In genomic region chr19:28718909-28719308, GRCh38 we compare ENCODE assay signal across 31 cellular contexts.
A peak's percentile ranks its signal among the peaks of the same experiment; 100 is the strongest.
DNase-seq lines count a peak whose midpoint lies in the region; ATAC-seq, FAIRE-seq and TF ChIP-seq lines count a peak whose summit lies in the region.
"Had no signal": no experiment of that assay in that cellular context is flagged by ENCODE, and none has a peak within 500 bp of the region (broad histone marks: within the 10 kb centered on the region; RNA-seq: fewer than 3 reads in every experiment).

No MANE protein-coding gene starts in this region.

- POLR2A ChIA-PET in HEK293 (lab: Yijun Ruan, JAX) (no interaction called here), K562 (lab: Yijun Ruan, JAX) (no interaction called here)

- no TSS peak for BruUV-seq in K562 (replicated peaks; lab: Mats Ljungman, UMichigan)

- 58% methylated on average over 3 of the region's 3 CpGs for WGBS in K562 (ENCODE audit: insufficient coverage, low coverage, missing lambda C conversion rate)

- H3K79me2 ChIP-seq in K562 (ENCODE audit: control insufficient read depth, insufficient read depth, low read length), result no peaks in the 10 kb centered on the region

- no peak for ATAC-seq in K562
- ATAC-seq: A549; CD8-positive, alpha-beta T cell had no signal

- H3K27me3 ChIP-seq in K562 (ENCODE audit: control insufficient read depth in 2 of 2, insufficient read depth in 2 of 2, low read length in 2 of 2), result no peaks in the 10 kb centered on the region
- H3K27me3 ChIP-seq: BE2C; BLaER1; BLaER1 treated with 17β-estradiol and CSF1 and Interleukin-3, amounts not matched to agents 10 nM and 100 nM had no signal

- H3K9me3 ChIP-seq in HEK293 (ENCODE audit: control insufficient read depth, insufficient read depth, low read depth, low read length), result no peaks in the 10 kb centered on the region; the same call in 1 of the 2 replicates
- H3K9me3 ChIP-seq in K562 (replicated peaks; ENCODE audit: control insufficient read depth, insufficient read depth, low read depth, low read length), result peaks cover 2% of the 10 kb centered on the region; the same call in 1 of the 2 replicates
- H3K9me3 ChIP-seq: BLaER1 had no signal

- H3K9ac ChIP-seq in K562 (ENCODE audit: insufficient read depth in 1 of 2, low read depth in 2 of 2, low read length in 2 of 2), result no peak overlapping the region
- H3K9ac ChIP-seq: BLaER1; BLaER1 treated with 17β-estradiol and CSF1 and Interleukin-3, amounts not matched to agents 10 nM and 100 nM had no signal

- H2AFZ ChIP-seq in K562 (ENCODE audit: low read depth, low read length), result no peak overlapping the region

- intact Hi-C loops in K562 (cut with micrococcal nuclease), result loop anchor here (2.0 to 10.0 kb wide), 3 partner anchors 374 to 744 kb away; no protein-coding TSS in a partner anchor

- H3K27ac ChIP-seq in HEK293 (ENCODE audit: extremely low read depth, low read depth, low read length) (no peak overlapping the region), K562 (ENCODE audit: extremely low read depth, low read depth, low read length) (no peak overlapping the region)
- H3K27ac ChIP-seq: 22Rv1; A549; BLaER1; BLaER1 treated with 17β-estradiol and CSF1 and Interleukin-3, amounts not matched to agents 10 nM and 100 nM; C4-2B had no signal

- TF ChIP-seq EP300 in K562 (IDR thresholded peaks at IDR 0.05; ENCODE audit: low read length), result no peak

- no peaks in the 10 kb centered on the region for H4K20me1 ChIP-seq in K562 (replicated peaks; ENCODE audit: control insufficient read depth, insufficient read depth, low read length)
- H4K20me1 ChIP-seq: BLaER1; BLaER1 treated with 17β-estradiol and CSF1 and Interleukin-3, amounts not matched to agents 10 nM and 100 nM had no signal

- H3K36me3 ChIP-seq in HEK293 (ENCODE audit: control insufficient read depth in 2 of 2, insufficient read depth in 1 of 2, low read length in 2 of 2) (peaks cover 0 to 85% of the 10 kb centered on the region in 2 experiments; a peak in 2 of 3 replicates), K562 (ENCODE audit: control insufficient read depth, insufficient read depth, low read length) (peaks cover 20% of the 10 kb centered on the region; the same call in 1 of the 3 replicates)
- H3K36me3 ChIP-seq: BE2C; BLaER1; BLaER1 treated with 17β-estradiol and CSF1 and Interleukin-3, amounts not matched to agents 10 nM and 100 nM had no signal

- no peak overlapping the region for H3K4me3 ChIP-seq in HEK293 (ENCODE audit: low read depth, low read length)
- H3K4me3 ChIP-seq in K562, result no peak overlapping the region
- H3K4me3 ChIP-seq: A549; BLaER1; BLaER1 treated with 17β-estradiol and CSF1 and Interleukin-3, amounts not matched to agents 10 nM and 100 nM had no signal

- DNase-seq in K562 (ENCODE audit: extremely low read depth in 1 of 4, low spot score in 3 of 4) (no peak), HuH-7.5 (ENCODE audit: low spot score) (no peak), frontal cortex (ENCODE audit: low spot score in 2 of 2) (no peak)
- DNase-seq: 8988T; ACHN; AML-193; BE2C; C1 segment of cervical spinal cord; Caco-2; Calu3; CD4-positive, alpha-beta memory T cell; CD4-positive, alpha-beta T cell; CD4-positive, CD25-positive, alpha-beta regulatory T cell; CD8-positive, alpha-beta memory T cell; CD8-positive, alpha-beta T cell; COR-L47; DMS 273 treated with DMSO at 0.1 percent for 48 hours; DMS153; DMS53; DMS79; DMS79 treated with DMSO at 0.1 percent for 48 hours; DND-41; EL had no signal

- H3K9me1 ChIP-seq in K562 (ENCODE audit: control insufficient read depth, insufficient read depth, low read length), result no peaks in the 10 kb centered on the region

- no peak for TF ChIP-seq CTCF in HEK293 (tag by site-specific recombination; IDR thresholded peaks at IDR 0.05)
- TF ChIP-seq CTCF in K562 (IDR thresholded peaks at IDR 0.05 in 2 of 3, conservative IDR thresholded peaks at IDR 0.05 in 1 of 3; ENCODE audit: insufficient read depth in 2 of 3, low read depth in 1 of 3, low read length in 3 of 3), result no peak

- TF ChIP-seq RAD21 in K562 (CRISPR knock-in tag; conservative IDR thresholded peaks at IDR 0.05 in 1 of 2, IDR thresholded peaks at IDR 0.05 in 1 of 2), result no peak

- no peak for TF ChIP-seq POLR2A in K562 (conservative IDR thresholded peaks at IDR 0.05)

- CTCF ChIA-PET in HEK293 (lab: Yijun Ruan, JAX), result interaction anchor here (0.6 to 11.7 kb wide), 8 partner anchors 8 to 395 kb away, joined by 3 to 104 read pairs (median 5); no protein-coding TSS in a partner anchor
- CTCF ChIA-PET in K562 (lab: Yijun Ruan, JAX; ENCODE audit: low intra/inter-chr PET ratio), result no interaction called here

- in situ Hi-C loops in K562 (cut with MboI), result loop anchor here (25.0 kb wide), 1 partner anchor 482 kb away; no protein-coding TSS in a partner anchor

- no peak overlapping the region for H3K4me2 ChIP-seq in K562 (ENCODE audit: insufficient read depth, low read length)
- H3K4me2 ChIP-seq: A549; BLaER1; BLaER1 treated with 17β-estradiol and CSF1 and Interleukin-3, amounts not matched to agents 10 nM and 100 nM had no signal

- no peaks in the 10 kb centered on the region for H3K4me1 ChIP-seq in HEK293 (ENCODE audit: control insufficient read depth, insufficient read depth, low read length)
- H3K4me1 ChIP-seq in K562 (replicated peaks in 1 of 2; ENCODE audit: control insufficient read depth in 2 of 2, insufficient read depth in 2 of 2, low read length in 2 of 2), result no peaks in the 10 kb centered on the region
- H3K4me1 ChIP-seq: A549; BE2C; BLaER1; BLaER1 treated with 17β-estradiol and CSF1 and Interleukin-3, amounts not matched to agents 10 nM and 100 nM; Caco-2 had no signal

- FAIRE-seq in K562 (lab: Jason Lieb, UNC) (no peak), frontal cortex (lab: Jason Lieb, UNC) (no peak)
- FAIRE-seq: A204.1, D721Med had no signal

TF ChIP-seq in HEK293, 187 proteins besides CTCF, POLR2A, EP300 and RAD21:
- TF ChIP-seq, protein P1, sequence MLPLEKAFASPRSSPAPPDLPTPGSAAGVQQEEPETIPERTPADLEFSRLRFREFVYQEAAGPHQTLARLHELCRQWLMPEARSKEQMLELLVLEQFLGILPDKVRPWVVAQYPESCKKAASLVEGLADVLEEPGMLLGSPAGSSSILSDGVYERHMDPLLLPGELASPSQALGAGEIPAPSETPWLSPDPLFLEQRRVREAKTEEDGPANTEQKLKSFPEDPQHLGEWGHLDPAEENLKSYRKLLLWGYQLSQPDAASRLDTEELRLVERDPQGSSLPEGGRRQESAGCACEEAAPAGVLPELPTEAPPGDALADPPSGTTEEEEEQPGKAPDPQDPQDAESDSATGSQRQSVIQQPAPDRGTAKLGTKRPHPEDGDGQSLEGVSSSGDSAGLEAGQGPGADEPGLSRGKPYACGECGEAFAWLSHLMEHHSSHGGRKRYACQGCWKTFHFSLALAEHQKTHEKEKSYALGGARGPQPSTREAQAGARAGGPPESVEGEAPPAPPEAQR (tag by site-specific recombination; IDR thresholded peaks at IDR 0.05), result no peak
- TF ChIP-seq, protein P2, sequence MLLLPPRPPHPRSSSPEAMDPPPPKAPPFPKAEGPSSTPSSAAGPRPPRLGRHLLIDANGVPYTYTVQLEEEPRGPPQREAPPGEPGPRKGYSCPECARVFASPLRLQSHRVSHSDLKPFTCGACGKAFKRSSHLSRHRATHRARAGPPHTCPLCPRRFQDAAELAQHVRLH (tag by site-specific recombination; IDR thresholded peaks at IDR 0.05), result peak; percentile 69; the same call in 1 of the 2 replicates
- TF ChIP-seq ZNF423 (tag by site-specific recombination; IDR thresholded peaks at IDR 0.05), result no peak
- TF ChIP-seq ZNF146 (tag by site-specific recombination; IDR thresholded peaks at IDR 0.05), result peak; percentile 97
- no peak for TF ChIP-seq ZNF792 (tag by site-specific recombination; IDR thresholded peaks at IDR 0.05)

TF ChIP-seq in K562, 482 proteins besides CTCF, POLR2A, EP300 and RAD21:
- peak; percentile 15 for TF ChIP-seq ZNF146 (CRISPR knock-in tag; IDR thresholded peaks at IDR 0.05; ENCODE audit: unreplicated experiment)
- TF ChIP-seq, protein P3, sequence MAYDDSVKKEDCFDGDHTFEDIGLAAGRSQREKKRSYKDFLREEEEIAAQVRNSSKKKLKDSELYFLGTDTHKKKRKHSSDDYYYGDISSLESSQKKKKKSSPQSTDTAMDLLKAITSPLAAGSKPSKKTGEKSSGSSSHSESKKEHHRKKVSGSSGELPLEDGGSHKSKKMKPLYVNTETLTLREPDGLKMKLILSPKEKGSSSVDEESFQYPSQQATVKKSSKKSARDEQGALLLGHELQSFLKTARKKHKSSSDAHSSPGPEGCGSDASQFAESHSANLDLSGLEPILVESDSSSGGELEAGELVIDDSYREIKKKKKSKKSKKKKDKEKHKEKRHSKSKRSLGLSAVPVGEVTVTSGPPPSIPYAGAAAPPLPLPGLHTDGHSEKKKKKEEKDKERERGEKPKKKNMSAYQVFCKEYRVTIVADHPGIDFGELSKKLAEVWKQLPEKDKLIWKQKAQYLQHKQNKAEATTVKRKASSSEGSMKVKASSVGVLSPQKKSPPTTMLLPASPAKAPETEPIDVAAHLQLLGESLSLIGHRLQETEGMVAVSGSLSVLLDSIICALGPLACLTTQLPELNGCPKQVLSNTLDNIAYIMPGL (CRISPR knock-in tag; IDR thresholded peaks at IDR 0.05), result no peak

Comparison
In these comparisons a context has a peak if more than half of its experiments do, and no peak if none do; other contexts are left out.
1. Of the 44 proteins assayed by ChIP-seq in both K562 and HEK293: peak only in K562: none; only in HEK293: none; in both: ZNF146; in neither: 43.